Comparison of ENCODE assay signal across 17 cellular contexts in the genomic region with DNA sequence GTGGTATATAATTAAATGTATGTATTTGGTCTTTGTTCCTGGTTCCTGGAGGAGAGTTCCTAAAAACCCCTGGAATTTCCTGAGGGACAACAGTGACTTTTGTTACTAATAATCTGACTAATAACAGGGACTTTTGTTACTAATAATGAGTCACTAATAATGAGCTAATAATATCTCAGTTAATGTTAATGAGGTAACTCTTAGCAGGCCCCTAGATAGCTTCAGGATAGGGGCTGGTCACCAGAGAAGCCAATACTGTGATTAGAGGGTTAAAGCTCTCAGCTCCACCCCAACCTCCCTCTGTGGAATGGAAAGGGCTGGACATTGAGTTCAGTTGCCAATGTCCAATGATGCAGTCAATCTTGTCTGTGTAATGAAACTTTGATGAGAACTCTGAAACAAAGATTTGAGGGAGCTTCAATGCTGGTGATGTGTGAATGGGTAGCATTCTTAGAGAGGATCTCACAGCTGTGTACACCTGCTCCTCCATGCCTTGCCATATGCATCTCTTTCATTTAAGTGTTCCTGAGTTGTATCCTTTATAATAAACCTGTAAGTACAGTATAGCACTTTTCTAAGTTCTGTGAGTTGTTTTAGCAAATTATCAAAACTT.
DNase-seq lines count a peak whose midpoint lies in the region; ATAC-seq, FAIRE-seq and TF ChIP-seq lines count a peak whose summit lies in the region.
"Had no signal": no experiment of that assay in that cellular context is flagged by ENCODE, and none has a peak within 500 bp of the region (broad histone marks: within the 10 kb centered on the region; RNA-seq: fewer than 3 reads in every experiment).

No MANE protein-coding gene starts in this region.

- no peaks in the 10 kb centered on the region for H3K36me3 ChIP-seq in endothelial cell of umbilical vein (ENCODE audit: control insufficient read depth in 2 of 2, extremely low read depth in 1 of 2, insufficient read depth in 2 of 2, low read length in 2 of 2)

- H2AFZ ChIP-seq in endothelial cell of umbilical vein (ENCODE audit: low read depth, low read length) = no peak overlapping the region

- peak overlapping the region; percentile 18 for H3K4me2 ChIP-seq in endothelial cell of umbilical vein (ENCODE audit: insufficient read depth, low read length)
- H3K4me2 ChIP-seq: KMS-11 had no signal

- no peaks in the 10 kb centered on the region for H3K9me3 ChIP-seq in endothelial cell of umbilical vein (replicated peaks; ENCODE audit: control insufficient read depth, insufficient read depth, low read length)

- TF ChIP-seq CTCF in endothelial cell of umbilical vein (IDR thresholded peaks at IDR 0.05; ENCODE audit: extremely low read depth in 1 of 2, insufficient read depth in 1 of 2, low read depth in 1 of 2, low read length in 2 of 2) (no peak), GM10266 (IDR thresholded peaks at IDR 0.05; ENCODE audit: control insufficient read depth, insufficient read depth, low read depth, missing control alignments) (no peak)

- CTCF ChIA-PET in endothelial cell of umbilical vein (lab: Charles Lee) = interaction anchor here (0.8 to 2.1 kb wide), 3 partner anchors 9 to 12 kb away, joined by 3 to 15 read pairs (median 6); no protein-coding TSS in a partner anchor

- no peak for DNase-seq in endothelial cell of umbilical vein (ENCODE audit: low read depth, low spot score)
- DNase-seq in cerebellar nuclear complex (lab: John Stamatoyannopoulos, UW) = no peak
- DNase-seq in AG08396 (ENCODE audit: low spot score) = no peak
- no peak for DNase-seq in GM10266 (ENCODE audit: extremely low spot score)
- DNase-seq: AML-193; Calu3; CD4-positive, CD25-positive, alpha-beta regulatory T cell; DMS79; NCI-H1092; NCI-H1694 treated with DMSO at 0.1 percent for 48 hours; NK-92 treated with Interleukin-12 subunit alpha and Interleukin-12 subunit beta, amount 100 ng/mL, for 24 hours; PC-3; T-helper 1 cell had no signal

- H3K9ac ChIP-seq in endothelial cell of umbilical vein (replicated peaks; ENCODE audit: extremely low read depth, insufficient read depth, low read length) = no peak overlapping the region
- H3K9ac ChIP-seq: KMS-11 had no signal

- BruUV-seq in endothelial cell of umbilical vein (replicated peaks; lab: Mats Ljungman, UMichigan) = no TSS peak

- H3K79me2 ChIP-seq in endothelial cell of umbilical vein (ENCODE audit: control insufficient read depth, insufficient read depth, low read length) = no peaks in the 10 kb centered on the region

- POLR2A ChIA-PET in endothelial cell of umbilical vein (lab: Charles Lee) = no interaction called here

- H3K4me1 ChIP-seq in endothelial cell of umbilical vein (ENCODE audit: control insufficient read depth, extremely low read depth, insufficient read depth, low read length) = peaks cover 21% of the 10 kb centered on the region

- dilution Hi-C loops in endothelial cell of umbilical vein (cut with MboI; ENCODE audit: extremely low pct_ligation_motif_present, low sequenced_read_pairs) = no loop called here

- ATAC-seq in GM18907 (IDR thresholded peaks at IDR 0.05; ENCODE audit: unreplicated experiment) (peak; percentile 62), GM21619 (IDR thresholded peaks at IDR 0.05; ENCODE audit: unreplicated experiment) (peak; percentile 54), HG02870 (IDR thresholded peaks at IDR 0.05; ENCODE audit: unreplicated experiment) (peak; percentile 46)
- ATAC-seq: PC-3 had no signal

- no peak for FAIRE-seq in endothelial cell of umbilical vein (lab: Jason Lieb, UNC)

- no peaks in the 10 kb centered on the region for H3K27me3 ChIP-seq in endothelial cell of umbilical vein (ENCODE audit: control insufficient read depth in 2 of 2, insufficient read depth in 2 of 2, low read length in 2 of 2)

- TF ChIP-seq POLR2A in endothelial cell of umbilical vein (IDR thresholded peaks at IDR 0.05; ENCODE audit: low read depth, low read length) = no peak

- intact Hi-C loops in endothelial cell of umbilical vein (cut with micrococcal nuclease) = no loop called here

- H3K9me1 ChIP-seq in endothelial cell of umbilical vein (replicated peaks; ENCODE audit: control insufficient read depth, extremely low read depth, insufficient read depth, low read length) = no peaks in the 10 kb centered on the region

- H3K27ac ChIP-seq in endothelial cell of umbilical vein (ENCODE audit: insufficient read depth, low read depth, low read length) = no peak overlapping the region
- H3K27ac ChIP-seq: KMS-11 had no signal

- H3K4me3 ChIP-seq in endothelial cell of umbilical vein (replicated peaks in 1 of 3; ENCODE audit: insufficient read depth in 1 of 3, low read depth in 1 of 3, low read length in 3 of 3) = no peak overlapping the region

- H4K20me1 ChIP-seq in endothelial cell of umbilical vein (replicated peaks; ENCODE audit: control insufficient read depth, extremely low read depth, insufficient read depth, low read length) = no peaks in the 10 kb centered on the region

TF ChIP-seq in endothelial cell of umbilical vein, 7 proteins besides CTCF, POLR2A, EP300 and RAD21:
- TF ChIP-seq FOS (IDR thresholded peaks at IDR 0.05; ENCODE audit: borderline replicate concordance, insufficient read depth, low read length) (no peak), JUN (IDR thresholded peaks at IDR 0.05; ENCODE audit: borderline replicate concordance, insufficient read depth, insufficient read length, low read depth) (peak; percentile 31)
